Comparison of ENCODE assay signal across 2 cellular contexts in the genomic region with DNA sequence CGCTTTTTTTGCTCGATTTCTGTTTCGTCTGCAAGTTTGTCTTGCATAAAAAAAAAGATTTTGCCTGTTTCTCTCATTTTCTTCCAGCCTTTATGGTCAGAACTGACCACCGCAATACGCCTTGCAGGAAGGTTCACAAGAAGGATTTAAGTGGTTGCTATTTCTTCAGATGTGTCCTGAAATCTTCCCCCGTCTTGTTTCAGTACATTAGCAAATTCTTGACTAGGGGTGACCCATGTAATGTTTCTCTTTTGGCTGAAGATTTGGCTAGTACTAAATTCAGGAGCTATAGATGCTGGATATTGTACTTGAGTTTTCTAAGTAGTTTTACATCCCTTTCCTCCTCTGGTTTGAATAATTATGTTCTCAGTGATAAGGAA.
TF ChIP-seq lines count a peak whose summit lies in the region.

No MANE protein-coding gene starts in this region.

TF ChIP-seq in SK-N-SH, 30 proteins besides CTCF, POLR2A, EP300 and RAD21 (continued from another document):
- TF ChIP-seq, protein P1, sequence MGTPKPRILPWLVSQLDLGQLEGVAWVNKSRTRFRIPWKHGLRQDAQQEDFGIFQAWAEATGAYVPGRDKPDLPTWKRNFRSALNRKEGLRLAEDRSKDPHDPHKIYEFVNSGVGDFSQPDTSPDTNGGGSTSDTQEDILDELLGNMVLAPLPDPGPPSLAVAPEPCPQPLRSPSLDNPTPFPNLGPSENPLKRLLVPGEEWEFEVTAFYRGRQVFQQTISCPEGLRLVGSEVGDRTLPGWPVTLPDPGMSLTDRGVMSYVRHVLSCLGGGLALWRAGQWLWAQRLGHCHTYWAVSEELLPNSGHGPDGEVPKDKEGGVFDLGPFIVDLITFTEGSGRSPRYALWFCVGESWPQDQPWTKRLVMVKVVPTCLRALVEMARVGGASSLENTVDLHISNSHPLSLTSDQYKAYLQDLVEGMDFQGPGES (IDR thresholded peaks at IDR 0.05; ENCODE audit: low read depth, low read length): no peak

TF ChIP-seq in SK-N-SH treated with all-trans-retinoic acid at 6 μM for 48 hours, 23 proteins besides CTCF, POLR2A, EP300 and RAD21 (continued from another document):
- TF ChIP-seq CSRNP3 (CRISPR knock-in tag; IDR thresholded peaks at IDR 0.05) (no peak), CREB5 (CRISPR knock-in tag; IDR thresholded peaks at IDR 0.05; ENCODE audit: low read depth) (no peak)
